Comparison of ENCODE assay signal across 8 cellular contexts in the genomic region with DNA sequence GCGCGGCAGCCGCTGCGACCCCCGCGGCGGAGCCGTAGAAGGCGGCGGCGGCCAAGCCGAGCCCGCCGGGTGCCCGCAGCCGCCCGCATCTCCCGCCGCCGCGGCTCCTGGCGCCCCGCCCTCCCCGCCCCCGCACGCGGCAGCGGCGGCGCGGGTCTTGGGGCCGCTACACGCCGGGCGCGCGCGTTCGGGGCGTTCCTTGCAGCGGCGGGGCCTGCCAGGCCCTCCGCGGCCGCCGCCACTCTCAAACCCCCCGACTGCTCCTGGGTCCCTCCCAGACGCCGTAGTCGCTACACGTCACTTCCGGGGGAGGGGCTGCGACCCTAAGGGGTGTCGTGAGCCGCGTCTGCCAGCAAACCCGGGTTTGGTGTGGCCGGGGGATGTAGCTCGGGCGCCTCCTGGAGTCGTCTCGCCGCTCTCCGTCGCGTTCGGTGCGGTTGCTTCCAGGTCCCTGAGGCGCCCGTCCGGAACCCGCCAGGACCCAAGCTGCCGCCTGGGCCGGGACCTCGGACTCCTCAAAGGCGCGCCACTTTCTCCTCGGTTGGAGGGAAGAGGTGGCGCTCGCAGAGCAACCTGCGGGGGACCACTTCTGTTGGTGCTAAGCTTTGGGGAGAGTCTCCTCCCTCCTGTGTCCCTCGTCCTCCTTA. TPM values are rescaled to one million over a fixed set of nuclear protein-coding genes. Genes with fewer than 3 reads are reported as not detected.
DNase-seq lines count a peak whose midpoint lies in the region; TF ChIP-seq lines count a peak whose summit lies in the region.

A gene with protein sequence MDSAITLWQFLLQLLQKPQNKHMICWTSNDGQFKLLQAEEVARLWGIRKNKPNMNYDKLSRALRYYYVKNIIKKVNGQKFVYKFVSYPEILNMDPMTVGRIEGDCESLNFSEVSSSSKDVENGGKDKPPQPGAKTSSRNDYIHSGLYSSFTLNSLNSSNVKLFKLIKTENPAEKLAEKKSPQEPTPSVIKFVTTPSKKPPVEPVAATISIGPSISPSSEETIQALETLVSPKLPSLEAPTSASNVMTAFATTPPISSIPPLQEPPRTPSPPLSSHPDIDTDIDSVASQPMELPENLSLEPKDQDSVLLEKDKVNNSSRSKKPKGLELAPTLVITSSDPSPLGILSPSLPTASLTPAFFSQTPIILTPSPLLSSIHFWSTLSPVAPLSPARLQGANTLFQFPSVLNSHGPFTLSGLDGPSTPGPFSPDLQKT (minus strand): TSS at position 285 of the 647 bp plus-strand sequence. CDS start 8,129 bp downstream, outside the sequence.

- H3K9me3 ChIP-seq in ES-I3 (ENCODE audit: control insufficient read depth, insufficient read depth, low read length), result no peaks in the 10 kb centered on the region
- no peaks in the 10 kb centered on the region for H3K9me3 ChIP-seq in neural cell (ENCODE audit: low read length)
- H3K9me3 ChIP-seq in stomach, result no peaks in the 10 kb centered on the region

- peak; percentile 85 for TF ChIP-seq RAD21 in neural cell (conservative IDR thresholded peaks at IDR 0.05)

- H3K27ac ChIP-seq in neural cell (ENCODE audit: low read length), result peak within 1 kb of the TSS; percentile 79
- H3K27ac ChIP-seq in stomach, result peak within 1 kb of the TSS; percentile 93 to 100 (median 98)

- no peaks in the 10 kb centered on the region for H3K9me2 ChIP-seq in neural cell (ENCODE audit: insufficient read depth, low read length)

- H3K27me3 ChIP-seq in H7 (ENCODE audit: control insufficient read depth, insufficient read depth, low read length), result no peaks in the 10 kb centered on the region
- H3K27me3 ChIP-seq in neural cell (ENCODE audit: insufficient read depth, low read depth, low read length), result no peaks in the 10 kb centered on the region
- H3K27me3 ChIP-seq in stomach, result no peaks in the 10 kb centered on the region

- H3K36me3 ChIP-seq in ES-I3 (ENCODE audit: insufficient read depth, low read length) (no peaks in the 10 kb centered on the region; the same call in 1 of the 2 replicates), H7 (replicated peaks; ENCODE audit: control insufficient read depth, insufficient read depth, low read length) (no peaks in the 10 kb centered on the region), neural cell (ENCODE audit: insufficient read depth, low read length) (no peaks in the 10 kb centered on the region), stomach (peaks cover 0 to 4% (median 0%) of the 10 kb centered on the region in 4 donors)

- H2AFZ ChIP-seq in neural cell (ENCODE audit: low read depth, low read length), result peak within 1 kb of the TSS; percentile 53

- peaks cover 4% of the 10 kb centered on the region; the same call in 1 of the 2 replicates for H3K4me1 ChIP-seq in ES-I3 (ENCODE audit: insufficient read depth, low read length)
- H3K4me1 ChIP-seq in stomach, result peaks cover 18 to 50% (median 33%) of the 10 kb centered on the region in 4 donors

- no peaks in the 10 kb centered on the region for H4K20me1 ChIP-seq in neural cell (ENCODE audit: insufficient read depth)

- WGBS in stomach, 5 donors, result 0 to 1% (median 0%) methylated on average over 41 to 82 of the region's 82 CpGs

- peak; percentile 66 for TF ChIP-seq EP300 in neural cell (conservative IDR thresholded peaks at IDR 0.05; ENCODE audit: poor library complexity, severe bottlenecking)
- TF ChIP-seq EP300 in stomach (IDR thresholded peaks at IDR 0.05), result no peak

- peak within 1 kb of the TSS; percentile 81 for H3K4me3 ChIP-seq in H7 (ENCODE audit: insufficient read depth, low read depth, low read length)
- peak within 1 kb of the TSS; percentile 88 for H3K4me3 ChIP-seq in neural cell (ENCODE audit: low read length)
- H3K4me3 ChIP-seq in stomach, result peak within 1 kb of the TSS; percentile 56 to 83 (median 69)

- H3K9ac ChIP-seq in ES-I3 (ENCODE audit: low read depth, low read length), result peak within 1 kb of the TSS; percentile 75
- peak within 1 kb of the TSS; percentile 76 for H3K9ac ChIP-seq in neural cell (ENCODE audit: low read length)

- peak; percentile 98 for DNase-seq in H7
- DNase-seq in M059J (ENCODE audit: low read depth), result peak; percentile 98
- DNase-seq in SHP77 (lab: John Stamatoyannopoulos, UW), result peak; percentile 92 to 94
- peak; percentile 100 for DNase-seq in activated effector memory CD4-positive, alpha-beta T cell treated with anti-CD3 and anti-CD28 coated beads, Interleukin-2, amount 50 U/mL, for 16 hours
- DNase-seq in fibroblast of the conjunctiva (ENCODE audit: low read depth), result peak; percentile 96
- DNase-seq in stomach, result peak; percentile 99

- TF ChIP-seq POLR2A in stomach (IDR thresholded peaks at IDR 0.05), result peak in 2 of 4 donors; percentile 39 to 67

- no peaks in the 10 kb centered on the region for H3F3A ChIP-seq in neural cell (ENCODE audit: insufficient read depth, low read length, poor library complexity, severe bottlenecking)

- intact Hi-C loops in stomach (cut with DNase I; ENCODE audit: low total_unique reads), result loop anchor here (2.0 kb wide), 1 partner anchor 39 kb away; no protein-coding TSS in a partner anchor

- TF ChIP-seq CTCF in neural cell (IDR thresholded peaks at IDR 0.05; ENCODE audit: poor library complexity, severe bottlenecking) (peak; percentile 92), stomach (IDR thresholded peaks at IDR 0.05) (peak in 5 of 7 experiments; percentile 52 to 87 (median 72))

- peak within 1 kb of the TSS; percentile 88 for H3K4me2 ChIP-seq in neural cell (ENCODE audit: low read length)

- H3K79me2 ChIP-seq in neural cell (replicated peaks; ENCODE audit: insufficient read depth, low read length), result peaks cover 34% of the 10 kb centered on the region

TF ChIP-seq in neural cell, 6 proteins besides CTCF, POLR2A, EP300 and RAD21:
- TF ChIP-seq, protein P1, sequence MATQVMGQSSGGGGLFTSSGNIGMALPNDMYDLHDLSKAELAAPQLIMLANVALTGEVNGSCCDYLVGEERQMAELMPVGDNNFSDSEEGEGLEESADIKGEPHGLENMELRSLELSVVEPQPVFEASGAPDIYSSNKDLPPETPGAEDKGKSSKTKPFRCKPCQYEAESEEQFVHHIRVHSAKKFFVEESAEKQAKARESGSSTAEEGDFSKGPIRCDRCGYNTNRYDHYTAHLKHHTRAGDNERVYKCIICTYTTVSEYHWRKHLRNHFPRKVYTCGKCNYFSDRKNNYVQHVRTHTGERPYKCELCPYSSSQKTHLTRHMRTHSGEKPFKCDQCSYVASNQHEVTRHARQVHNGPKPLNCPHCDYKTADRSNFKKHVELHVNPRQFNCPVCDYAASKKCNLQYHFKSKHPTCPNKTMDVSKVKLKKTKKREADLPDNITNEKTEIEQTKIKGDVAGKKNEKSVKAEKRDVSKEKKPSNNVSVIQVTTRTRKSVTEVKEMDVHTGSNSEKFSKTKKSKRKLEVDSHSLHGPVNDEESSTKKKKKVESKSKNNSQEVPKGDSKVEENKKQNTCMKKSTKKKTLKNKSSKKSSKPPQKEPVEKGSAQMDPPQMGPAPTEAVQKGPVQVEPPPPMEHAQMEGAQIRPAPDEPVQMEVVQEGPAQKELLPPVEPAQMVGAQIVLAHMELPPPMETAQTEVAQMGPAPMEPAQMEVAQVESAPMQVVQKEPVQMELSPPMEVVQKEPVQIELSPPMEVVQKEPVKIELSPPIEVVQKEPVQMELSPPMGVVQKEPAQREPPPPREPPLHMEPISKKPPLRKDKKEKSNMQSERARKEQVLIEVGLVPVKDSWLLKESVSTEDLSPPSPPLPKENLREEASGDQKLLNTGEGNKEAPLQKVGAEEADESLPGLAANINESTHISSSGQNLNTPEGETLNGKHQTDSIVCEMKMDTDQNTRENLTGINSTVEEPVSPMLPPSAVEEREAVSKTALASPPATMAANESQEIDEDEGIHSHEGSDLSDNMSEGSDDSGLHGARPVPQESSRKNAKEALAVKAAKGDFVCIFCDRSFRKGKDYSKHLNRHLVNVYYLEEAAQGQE (IDR thresholded peaks at IDR 0.05; ENCODE audit: borderline replicate concordance), result no peak
- TF ChIP-seq MXI1 (conservative IDR thresholded peaks at IDR 0.05; ENCODE audit: poor library complexity, severe bottlenecking) (peak; percentile 32), TAF1 (IDR thresholded peaks at IDR 0.05; ENCODE audit: low read depth) (peak; percentile 82), SMC3 (conservative IDR thresholded peaks at IDR 0.05; ENCODE audit: poor library complexity) (peak; percentile 87), EZH2 (IDR thresholded peaks at IDR 0.05; ENCODE audit: borderline replicate concordance, insufficient read depth, low read length, poor library complexity, severe bottlenecking) (no peak), POLR2AphosphoS5 (IDR thresholded peaks at IDR 0.05) (peak; percentile 83)

RNA-seq across cellular contexts. Expression of the gene that starts here (rescaled TPM):
- total RNA-seq in H7 (2014; rRNA removed; shearing (Covaris generic)), result 13.0 and 20.1 TPM in 2 replicates
- 13.7 and 21.1 TPM in 2 replicates for total RNA-seq in M059J (2014; rRNA removed; shearing (Covaris generic))
- 6.0 and 10.0 TPM in 2 replicates for polyA plus RNA-seq in neural cell
- polyA minus RNA-seq in neural cell, result 10.0 and 13.8 TPM in 2 replicates
- 10 to 100 TPM in 4 of 5 donors, 1 to 10 TPM in 1; 8.0 to 38.7 (median 18.1) TPM for total RNA-seq in stomach
- 1 to 10 TPM; 3.5 to 4.1 (median 4.0) TPM for polyA plus RNA-seq in stomach

Comparison
In these comparisons a context has a peak if more than half of its experiments do, and no peak if none do; other contexts are left out.
1. Peak in every context shown above with its lines: DNase-seq, H3K4me3 ChIP-seq and H3K27ac ChIP-seq.